Comparison of ENCODE assay signal across 8 cellular contexts in the genomic region with DNA sequence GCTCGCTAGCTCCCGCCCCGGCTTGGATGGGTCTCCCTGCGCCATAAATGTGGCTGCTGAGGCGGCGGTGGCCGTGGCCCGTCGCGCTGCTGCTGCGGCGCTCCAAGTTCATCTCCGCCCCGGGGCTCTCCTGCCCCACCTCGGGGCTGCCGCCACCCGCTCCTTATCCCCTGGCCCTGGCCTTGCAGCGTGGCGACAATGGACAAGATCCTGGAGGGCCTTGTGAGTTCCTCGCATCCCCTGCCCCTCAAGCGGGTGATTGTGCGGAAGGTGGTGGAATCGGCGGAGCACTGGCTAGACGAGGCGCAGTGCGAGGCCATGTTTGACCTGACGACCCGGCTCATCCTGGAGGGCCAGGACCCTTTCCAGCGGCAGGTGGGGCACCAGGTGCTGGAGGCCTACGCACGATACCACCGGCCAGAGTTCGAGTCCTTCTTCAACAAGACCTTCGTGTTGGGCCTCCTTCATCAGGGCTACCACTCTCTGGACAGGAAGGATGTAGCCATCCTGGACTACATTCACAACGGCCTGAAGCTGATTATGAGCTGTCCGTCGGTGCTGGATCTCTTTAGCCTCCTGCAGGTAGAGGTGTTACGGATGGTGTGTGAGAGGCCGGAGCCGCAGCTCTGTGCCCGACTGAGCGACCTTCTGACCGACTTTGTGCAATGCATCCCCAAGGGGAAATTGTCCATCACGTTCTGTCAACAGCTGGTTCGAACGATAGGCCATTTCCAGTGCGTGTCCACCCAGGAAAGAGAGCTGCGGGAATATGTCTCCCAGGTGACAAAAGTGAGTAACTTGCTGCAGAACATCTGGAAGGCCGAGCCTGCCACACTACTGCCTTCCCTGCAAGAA. TPM values are rescaled to one million over a fixed set of nuclear protein-coding genes. Genes with fewer than 3 reads are reported as not detected.
DNase-seq lines count a peak whose midpoint lies in the region; ATAC-seq, FAIRE-seq and TF ChIP-seq lines count a peak whose summit lies in the region.

No MANE protein-coding gene starts in this region.

- peak overlapping the region; percentile 92 for H3K4me2 ChIP-seq in SU-DHL-6 (ENCODE audit: low read depth, low read length, poor library complexity, severe bottlenecking)
- peak overlapping the region; percentile 70 to 98 for H3K4me2 ChIP-seq in H1 (ENCODE audit: insufficient read depth in 1 of 2, low read depth in 2 of 2, low read length in 2 of 2)

- no peak for TF ChIP-seq RAD21 in H1 (IDR thresholded peaks at IDR 0.05 in 1 of 2, conservative IDR thresholded peaks at IDR 0.05 in 1 of 2; ENCODE audit: low read depth in 2 of 2, low read length in 2 of 2)

- 0 out of 2 replicates have a peak, but pooled peaks cover 6% of the 10 kb centered on the region for H3K79me1 ChIP-seq in H1 (ENCODE audit: low read depth, low read length)

- no peak overlapping the region for H2BK120ac ChIP-seq in H1 (replicated peaks; ENCODE audit: low read depth, low read length)

- H3K36me3 ChIP-seq in BJ (ENCODE audit: control insufficient read depth, insufficient read depth, low read length) (no peaks in the 10 kb centered on the region), SU-DHL-6 (ENCODE audit: low read length) (no peaks in the 10 kb centered on the region), H1 (ENCODE audit: control insufficient read depth in 2 of 4, insufficient read depth in 4 of 4, low read length in 3 of 4) (peaks cover 0 to 20% (median 0%) of the 10 kb centered on the region in 4 experiments; a peak in 1 of 8 replicates), mucosa of descending colon (ENCODE audit: low read depth) (no peaks in the 10 kb centered on the region)

- no peaks in the 10 kb centered on the region for H3K27me3 ChIP-seq in BJ (ENCODE audit: control insufficient read depth, insufficient read depth, low read length)
- no peaks in the 10 kb centered on the region for H3K27me3 ChIP-seq in SU-DHL-6 (ENCODE audit: low read length)
- no peaks in the 10 kb centered on the region for H3K27me3 ChIP-seq in H1 (replicated peaks in 1 of 4; ENCODE audit: control insufficient read depth in 3 of 4, extremely low read depth in 1 of 4, insufficient read depth in 3 of 4, low read length in 3 of 4)

- H3K9me3 ChIP-seq in SU-DHL-6 (ENCODE audit: insufficient read depth, low read length) (no peaks in the 10 kb centered on the region), H1 (ENCODE audit: insufficient read depth in 2 of 2, low read depth in 1 of 2, low read length in 1 of 2) (no peaks in the 10 kb centered on the region), mucosa of descending colon (no peaks in the 10 kb centered on the region)

- H2BK12ac ChIP-seq in H1 (ENCODE audit: low read depth, low read length), result 0 out of 2 replicates have a peak overlapping the region, but pooled peaks have one; percentile 55

- peak overlapping the region; percentile 33; the same call in 1 of the 2 replicates for H2AK5ac ChIP-seq in H1 (ENCODE audit: low read depth, low read length)

- ATAC-seq in GM18870 (IDR thresholded peaks at IDR 0.05; ENCODE audit: unreplicated experiment), result peak; percentile 19
- ATAC-seq in HG03066 (IDR thresholded peaks at IDR 0.05; ENCODE audit: low read depth, unreplicated experiment), result peak; percentile 25
- ATAC-seq in mucosa of descending colon, result peak; percentile 43
- ATAC-seq in esophagus mucosa, result no peak

- H4K20me1 ChIP-seq in SU-DHL-6 (ENCODE audit: low read depth, low read length), result peaks cover 5% of the 10 kb centered on the region; the same call in 1 of the 2 replicates
- peaks cover 6 to 12% of the 10 kb centered on the region in 2 experiments for H4K20me1 ChIP-seq in H1 (replicated peaks in 1 of 2; ENCODE audit: control insufficient read depth in 1 of 2, insufficient read depth in 2 of 2, low read length in 2 of 2)

- no peak for FAIRE-seq in H1 (lab: Jason Lieb, UNC)
- FAIRE-seq in urothelium cell line (lab: Jason Lieb, UNC), result no peak

- no peak for TF ChIP-seq CTCF in BJ (IDR thresholded peaks at IDR 0.05; ENCODE audit: insufficient read depth, low read depth, low read length)
- no peak for TF ChIP-seq CTCF in SU-DHL-6 (IDR thresholded peaks at IDR 0.05; ENCODE audit: insufficient read depth, low read length, poor library complexity, severe bottlenecking)
- TF ChIP-seq CTCF in H1 (IDR thresholded peaks at IDR 0.05; ENCODE audit: control extremely low read depth in 1 of 3, insufficient read depth in 1 of 3, low read depth in 1 of 3, low read length in 3 of 3), result no peak
- no peak for TF ChIP-seq CTCF in mucosa of descending colon (IDR thresholded peaks at IDR 0.05)

- peak overlapping the region; percentile 40; the same call in 1 of the 2 replicates for H3K18ac ChIP-seq in H1 (ENCODE audit: extremely low read depth, low read length)

- TF ChIP-seq POLR2A in H1 (IDR thresholded peaks at IDR 0.05; ENCODE audit: control extremely low read depth in 1 of 2, low read depth in 2 of 2, low read length in 2 of 2), result no peak

- no peak overlapping the region for H3K14ac ChIP-seq in H1 (ENCODE audit: insufficient read length)

- H3F3A ChIP-seq in SU-DHL-6 (ENCODE audit: insufficient read depth), result no peaks in the 10 kb centered on the region

- H3K4me1 ChIP-seq in H1 (replicated peaks in 1 of 4; ENCODE audit: control insufficient read depth in 3 of 4, insufficient read depth in 4 of 4, low read length in 3 of 4) (peaks cover 0 to 2% (median 0%) of the 10 kb centered on the region in 4 experiments; a peak in 2 of 7 replicates), mucosa of descending colon (ENCODE audit: low read depth) (peaks cover 24% of the 10 kb centered on the region)

- CTCF ChIA-PET in BJ (lab: Yijun Ruan, JAX), result no interaction called here
- CTCF ChIA-PET in H1 (lab: Charles Lee; ENCODE audit: partially characterized antibody), result interaction anchor here (0.8 to 1.3 kb wide), 2 partner anchors 159 to 262 kb away, joined by 3 read pairs; no protein-coding TSS in a partner anchor

- peak overlapping the region; percentile 85 for H3K27ac ChIP-seq in SU-DHL-6 (ENCODE audit: low read depth, low read length)
- H3K27ac ChIP-seq in H1 (ENCODE audit: low read depth, low read length), result 0 out of 2 replicates have a peak overlapping the region, but pooled peaks have one; percentile 9

- peaks cover 10% of the 10 kb centered on the region for H3K23me2 ChIP-seq in H1 (ENCODE audit: low read depth, low read length)

- peak overlapping the region; percentile 90; the same call in 1 of the 2 replicates for H4K8ac ChIP-seq in H1 (ENCODE audit: extremely low read depth, insufficient read depth, low read length)

- H2BK15ac ChIP-seq in H1 (ENCODE audit: low read length), result no peak overlapping the region

- intact Hi-C loops in mucosa of descending colon (cut with DNase I, micrococcal nuclease), result no loop called here

- no peaks in the 10 kb centered on the region for H3K9me2 ChIP-seq in SU-DHL-6 (replicated peaks; ENCODE audit: insufficient read depth, low read length)

- H3K79me2 ChIP-seq in SU-DHL-6 (ENCODE audit: insufficient read depth, low read length), result peaks cover 48% of the 10 kb centered on the region
- peaks cover 6 to 55% of the 10 kb centered on the region in 2 experiments; a peak in 2 of 4 replicates for H3K79me2 ChIP-seq in H1 (ENCODE audit: control insufficient read depth in 1 of 2, insufficient read depth in 2 of 2, low read length in 2 of 2)

- H3K9ac ChIP-seq in SU-DHL-6 (ENCODE audit: low read length) (peak overlapping the region; percentile 80), H1 (replicated peaks in 1 of 4; ENCODE audit: extremely low read depth in 1 of 4, low read depth in 3 of 4, low read length in 3 of 4) (peak overlapping the region; percentile 64 to 86 (median 76))

- peak overlapping the region; percentile 26 for H2AFZ ChIP-seq in SU-DHL-6 (ENCODE audit: low read depth, low read length, severe bottlenecking)
- H2AFZ ChIP-seq in H1 (ENCODE audit: low read length), result peak overlapping the region; percentile 70

- H4K5ac ChIP-seq in H1 (ENCODE audit: insufficient read length, low read depth, low read length), result peak overlapping the region; percentile 84

- H4K91ac ChIP-seq in H1 (replicated peaks; ENCODE audit: insufficient read length, low read length), result peak overlapping the region; percentile 79

- H3K4ac ChIP-seq in H1 (replicated peaks; ENCODE audit: insufficient read length, low read depth, low read length), result no peak overlapping the region

- peak overlapping the region; percentile 65 for H3K56ac ChIP-seq in H1 (replicated peaks; ENCODE audit: insufficient read length, low read depth, low read length)

- H2BK20ac ChIP-seq in H1 (ENCODE audit: low read length), result no peak overlapping the region

- POLR2A ChIA-PET in BJ (lab: Charles Lee) (interaction anchor here (0.6 kb wide), 1 partner anchor 340 kb away, joined by 4 read pairs; no protein-coding TSS in a partner anchor), H1 (lab: Charles Lee; ENCODE audit: partially characterized antibody) (interaction anchor here (0.7 to 1.7 kb wide), 5 partner anchors 8 to 329 kb away, joined by 3 to 5 read pairs (median 4); no protein-coding TSS in a partner anchor)

- no peak for TF ChIP-seq EP300 in H1 (IDR thresholded peaks at IDR 0.05; ENCODE audit: borderline replicate concordance in 1 of 2, low read depth in 2 of 2, low read length in 2 of 2)

- H2BK5ac ChIP-seq in H1 (ENCODE audit: low read depth, low read length), result peak overlapping the region; percentile 85

- 3% methylated on average over 50 of the region's 50 CpGs; no CpG with 5 or more reads in 1 of the 2 experiments for WGBS in H1 (ENCODE audit: extremely low coverage in 1 of 2, insufficient coverage in 1 of 2, insufficient read length in 1 of 2, insufficient replicate concordance in 2 of 2, low coverage in 1 of 2, low lambda C conversion rate in 2 of 2, missing lambda C conversion rate in 1 of 2), 2 experiments

- no peak overlapping the region for H3K23ac ChIP-seq in H1 (ENCODE audit: insufficient read length)

- H3K4me3 ChIP-seq in BJ (ENCODE audit: low read depth, low read length) (peak overlapping the region; percentile 96), SU-DHL-6 (ENCODE audit: insufficient read depth, low read length, poor library complexity, severe bottlenecking) (peak overlapping the region; percentile 75), H1 (ENCODE audit: extremely low read depth in 1 of 4, insufficient read depth in 2 of 4, low read depth in 3 of 4, low read length in 4 of 4) (peak overlapping the region; percentile 67 to 98 (median 90)), mucosa of descending colon (peak overlapping the region; percentile 74)

- no peak for DNase-seq in BJ (ENCODE audit: low read depth)
- peak in 1 of 2 experiments; percentile 66 for DNase-seq in H1 (ENCODE audit: low read depth in 1 of 2, low spot score in 2 of 2)
- DNase-seq in mucosa of descending colon, result peak in 2 of 3 donors; percentile 33 to 42
- peak; percentile 3 for DNase-seq in urothelium cell line (ENCODE audit: low spot score)

RNA-seq across cellular contexts. Expression of a gene that starts 0.8 kb away (rescaled TPM):
- polyA plus RNA-seq in BJ (2011; rRNA removed) (10.8 and 14.2 TPM in 2 replicates), H1 (2011; rRNA removed) (3.2 and 3.3 TPM in 2 replicates)
- 19.2 and 27.1 TPM in 2 replicates for polyA minus RNA-seq in BJ (2011; rRNA and poly(A)+ RNA removed)
- total RNA-seq in H1 (2021; fragmentation: NEBNext Ultra II Directional; extraction: Animal tissue kit (Norgen Biotek cat#: 25700)), result 10.5 and 10.8 TPM in 2 replicates
- 3.7 TPM for polyA plus RNA-seq in H1 (2011; cell fraction: cytosol; rRNA removed)
- polyA plus RNA-seq in H1 (2011; cell fraction: nucleus; rRNA removed), result 4.8 TPM
- 3.2 to 5.2 TPM (median 4.5 TPM) in 4 replicates for polyA plus RNA-seq in H1 (2012, experiment 1 of 2)
- polyA plus RNA-seq in H1 (2012, experiment 2 of 2), result 0.45 TPM
- polyA plus RNA-seq in H1 (2013, experiment 1 of 2), result 3.8 TPM
- polyA plus RNA-seq in H1 (2013, experiment 2 of 2), result 3.6 TPM
- polyA minus RNA-seq in H1 (2011; rRNA and poly(A)+ RNA removed), result 20.9 and 22.1 TPM in 2 replicates
- polyA minus RNA-seq in H1 (2011; cell fraction: cytosol; rRNA and poly(A)+ RNA removed), result 11.7 TPM
- polyA minus RNA-seq in H1 (2011; cell fraction: nucleus; rRNA and poly(A)+ RNA removed), result 27.6 TPM
- total RNA-seq in mucosa of descending colon (10 to 100 TPM; 38.4 to 50.6 (median 43.8) TPM), esophagus mucosa (12.9 TPM)
